In genomic region chr10:5465976-5466450, GRCh38 we compare ENCODE assay signal across 14 cellular contexts. TPM values are rescaled to one million over a fixed set of nuclear protein-coding genes. Genes with fewer than 3 reads are reported as not detected.
DNase-seq lines count a peak whose midpoint lies in the region; FAIRE-seq and TF ChIP-seq lines count a peak whose summit lies in the region.
"Had no signal": no experiment of that assay in that cellular context is flagged by ENCODE, and none has a peak within 500 bp of the region (broad histone marks: within the 10 kb centered on the region; RNA-seq: fewer than 3 reads in every experiment).

No MANE protein-coding gene starts in this region.

- no peak overlapping the region for H3K27ac ChIP-seq in astrocyte (ENCODE audit: low read depth, low read length)
- peak overlapping the region; percentile 80 for H3K27ac ChIP-seq in iPS-20b (ENCODE audit: low read length)
- peak overlapping the region; percentile 82 for H3K27ac ChIP-seq in rectal smooth muscle tissue (ENCODE audit: low read depth, low read length)
- H3K27ac ChIP-seq: left ventricle myocardium inferior had no signal

- no peak overlapping the region for H3K4me3 ChIP-seq in H7 (ENCODE audit: insufficient read depth, low read depth, low read length)
- H3K4me3 ChIP-seq in astrocyte (ENCODE audit: insufficient read depth, low read depth, low read length), result no peak overlapping the region
- H3K4me3 ChIP-seq in iPS-20b (ENCODE audit: low read length), result peak overlapping the region; percentile 10; the same call in 1 of the 2 replicates
- no peak overlapping the region for H3K4me3 ChIP-seq in rectal smooth muscle tissue (ENCODE audit: low read length)
- H3K4me3 ChIP-seq: left ventricle myocardium inferior had no signal

- H3K27me3 ChIP-seq in H7 (ENCODE audit: control insufficient read depth, insufficient read depth, low read length), result no peaks in the 10 kb centered on the region
- no peaks in the 10 kb centered on the region for H3K27me3 ChIP-seq in astrocyte (ENCODE audit: insufficient read depth, low read length)
- H3K27me3 ChIP-seq in iPS-20b (ENCODE audit: insufficient read depth, low read length), result no peaks in the 10 kb centered on the region
- no peaks in the 10 kb centered on the region for H3K27me3 ChIP-seq in rectal smooth muscle tissue (ENCODE audit: control insufficient read depth, insufficient read depth, low read length)

- H3K36me3 ChIP-seq in H7 (replicated peaks; ENCODE audit: control insufficient read depth, insufficient read depth, low read length), result no peaks in the 10 kb centered on the region
- no peaks in the 10 kb centered on the region for H3K36me3 ChIP-seq in astrocyte (ENCODE audit: insufficient read depth, low read length)
- H3K36me3 ChIP-seq in iPS-20b (ENCODE audit: insufficient read depth, low read depth, low read length), result peaks cover 11% of the 10 kb centered on the region
- no peaks in the 10 kb centered on the region for H3K36me3 ChIP-seq in rectal smooth muscle tissue (ENCODE audit: control insufficient read depth, insufficient read depth, low read length)
- H3K36me3 ChIP-seq: left ventricle myocardium inferior had no signal

- peaks cover 33% of the 10 kb centered on the region for H3K4me1 Mint-ChIP-seq in astrocyte (ENCODE audit: low read depth, unreplicated experiment)

- H3K4me1 ChIP-seq in astrocyte (ENCODE audit: insufficient read depth, low read length) (peaks cover 8% of the 10 kb centered on the region), iPS-20b (ENCODE audit: insufficient read depth, low read length) (peaks cover 20% of the 10 kb centered on the region; the same call in 1 of the 2 replicates), rectal smooth muscle tissue (ENCODE audit: control insufficient read depth, insufficient read depth, low read length) (peaks cover 26% of the 10 kb centered on the region)
- H3K4me1 ChIP-seq: left ventricle myocardium inferior had no signal

- peak overlapping the region; percentile 47 for H3K4me2 ChIP-seq in astrocyte (ENCODE audit: low read length)

- peaks cover 5% of the 10 kb centered on the region for H3K27me3 Mint-ChIP-seq in astrocyte (ENCODE audit: low read depth, unreplicated experiment)

- H3K36me3 Mint-ChIP-seq in astrocyte (ENCODE audit: low read depth, unreplicated experiment), result peaks cover 4% of the 10 kb centered on the region

- H3K79me2 ChIP-seq in astrocyte (ENCODE audit: insufficient read depth, low read length), result no peaks in the 10 kb centered on the region

- peak overlapping the region; percentile 42 for H3K27ac Mint-ChIP-seq in astrocyte (ENCODE audit: unreplicated experiment)
- H3K27ac Mint-ChIP-seq: dendritic cell treated with granulocyte-macrophage colony-stimulating factor and Interleukin-4, amounts not matched to agents 40 ng/mL and 50 ng/mL, for 4 days had no signal

- FAIRE-seq in astrocyte (lab: Jason Lieb, UNC) (no peak), urothelium cell line (lab: Jason Lieb, UNC) (no peak)

- DNase-seq in H7 (peak; percentile 72), astrocyte (ENCODE audit: low read depth) (no peak), urothelium cell line (ENCODE audit: low spot score) (no peak), NCI-H2227 (lab: John Stamatoyannopoulos, UW; ENCODE audit: unreplicated experiment) (no peak), HCEC 1CT (no peak)
- DNase-seq in stimulated activated CD8-positive, alpha-beta memory T cell treated with anti-CD3 and anti-CD28 coated beads, Interleukin-4, amount 100 ng/mL, for 48 hours, result no peak
- DNase-seq: activated CD8-positive, alpha-beta memory T cell treated with anti-CD3 and anti-CD28 coated beads, Interleukin-2, amount 50 U/mL, for 48 hours; left ventricle myocardium inferior; SIG-M5 had no signal

- peak overlapping the region; percentile 17 for H3K4me3 Mint-ChIP-seq in astrocyte (ENCODE audit: unreplicated experiment)
- H3K4me3 Mint-ChIP-seq: dendritic cell treated with granulocyte-macrophage colony-stimulating factor and Interleukin-4, amounts not matched to agents 40 ng/mL and 50 ng/mL, for 4 days had no signal

- H3K9me3 ChIP-seq in astrocyte (ENCODE audit: insufficient read depth, low read depth, low read length) (peaks cover 3% of the 10 kb centered on the region), iPS-20b (ENCODE audit: insufficient read depth, low read depth, low read length) (0 out of 2 replicates have a peak, but pooled peaks cover 6% of the 10 kb centered on the region)

- peaks cover 2% of the 10 kb centered on the region for H3K9me3 Mint-ChIP-seq in astrocyte (ENCODE audit: unreplicated experiment)
- H3K9me3 Mint-ChIP-seq: dendritic cell treated with granulocyte-macrophage colony-stimulating factor and Interleukin-4, amounts not matched to agents 40 ng/mL and 50 ng/mL, for 4 days had no signal

- H3K9ac ChIP-seq in astrocyte (ENCODE audit: low read length), result no peak overlapping the region
- peak overlapping the region; percentile 87 for H3K9ac ChIP-seq in iPS-20b (ENCODE audit: low read depth, low read length)
- H3K9ac ChIP-seq in rectal smooth muscle tissue (ENCODE audit: low read length), result no peak overlapping the region

- no peaks in the 10 kb centered on the region for H4K20me1 ChIP-seq in astrocyte (ENCODE audit: insufficient read depth, low read length)

- H2AFZ ChIP-seq in astrocyte (ENCODE audit: low read depth, low read length), result peak overlapping the region; percentile 20

- TF ChIP-seq CTCF in astrocyte (IDR thresholded peaks at IDR 0.05; ENCODE audit: insufficient read depth, low read depth, low read length), result no peak

RNA-seq across cellular contexts. Expression of gene CALML5, which starts 33.4 kb away (rescaled TPM):
- total RNA-seq in H7 (2014; rRNA removed; shearing (Covaris generic)), result not detected in 2 replicates
- total RNA-seq in astrocyte, result not detected in 2 replicates
- total RNA-seq: left ventricle myocardium inferior, omental fat pad had no signal

RNA-seq across cellular contexts. Expression of gene NET1, which starts 53.7 kb away (rescaled TPM):
- 44.0 and 62.9 TPM in 2 replicates for total RNA-seq in H7 (2014; rRNA removed; shearing (Covaris generic))
- total RNA-seq in astrocyte, result 31.5 and 43.5 TPM in 2 replicates

RNA-seq across cellular contexts. Expression of gene CALML3, which starts 58.7 kb away (rescaled TPM):
- total RNA-seq in H7 (2014; rRNA removed; shearing (Covaris generic)), result not detected in 2 replicates
- total RNA-seq in astrocyte, result not detected in 2 replicates
- total RNA-seq: HT-29, left ventricle myocardium inferior, omental fat pad had no signal
